8 cellular contexts compared by ENCODE assay signal in genomic region chr17:4986403-4986802, GRCh38. TPM values are rescaled to one million over a fixed set of nuclear protein-coding genes. Genes with fewer than 3 reads are reported as not detected.
A peak's percentile ranks its signal among the peaks of the same experiment; 100 is the strongest.
DNase-seq lines count a peak whose midpoint lies in the region; ATAC-seq and TF ChIP-seq lines count a peak whose summit lies in the region.

No MANE protein-coding gene starts in this region.

- H3K4me1 Mint-ChIP-seq in GM23338: peaks cover 26% of the 10 kb centered on the region
- peaks cover 38% of the 10 kb centered on the region for H3K4me1 Mint-ChIP-seq in T-helper 17 cell

- peaks cover 11% of the 10 kb centered on the region; the same call in 1 of the 2 replicates for H3F3A ChIP-seq in GM23338 (replicated peaks; ENCODE audit: low read depth)

- H2AFZ ChIP-seq in GM23338: no peak overlapping the region

- H3K9me3 ChIP-seq in T-helper 17 cell (ENCODE audit: control insufficient read depth, low read length, poor library complexity, severe bottlenecking): no peaks in the 10 kb centered on the region

- H3K4me3 ChIP-seq in GM23338 (peak overlapping the region; percentile 87), fibroblast of pulmonary artery (replicated peaks; ENCODE audit: low read depth, low read length) (peak overlapping the region; percentile 81), skeletal muscle cell (ENCODE audit: low read depth, low read length) (peak overlapping the region; percentile 86)

- H3K4me1 ChIP-seq in GM23338 (ENCODE audit: insufficient read depth): peaks cover 15% of the 10 kb centered on the region

- no peaks in the 10 kb centered on the region for H3K9me2 ChIP-seq in GM23338 (ENCODE audit: insufficient read depth)

- H3K4me2 ChIP-seq in GM23338: peak overlapping the region; percentile 97

- H3K27me3 Mint-ChIP-seq in GM23338 (ENCODE audit: insufficient read depth, low read depth, poor library complexity): peaks cover 34% of the 10 kb centered on the region
- H3K27me3 Mint-ChIP-seq in T-helper 17 cell: no peaks in the 10 kb centered on the region

- no peaks in the 10 kb centered on the region for H3K36me3 ChIP-seq in GM23338 (ENCODE audit: insufficient read depth)

- H3K27me3 ChIP-seq in GM23338 (ENCODE audit: insufficient read depth): 0 out of 2 replicates have a peak, but pooled peaks cover 8% of the 10 kb centered on the region

- H3K36me3 Mint-ChIP-seq in GM23338 (ENCODE audit: low read depth): peaks cover 7% of the 10 kb centered on the region; the same call in 2 of the 3 replicates
- peaks cover 7% of the 10 kb centered on the region for H3K36me3 Mint-ChIP-seq in T-helper 17 cell (ENCODE audit: low read depth)

- H3K79me2 ChIP-seq in GM23338 (replicated peaks; ENCODE audit: insufficient read depth): no peaks in the 10 kb centered on the region

- no peaks in the 10 kb centered on the region for H4K20me1 ChIP-seq in GM23338 (replicated peaks; ENCODE audit: insufficient read depth)

- no peak for TF ChIP-seq CTCF in GM23338 (conservative IDR thresholded peaks at IDR 0.05; ENCODE audit: low read depth in 2 of 2)
- no peak for TF ChIP-seq CTCF in fibroblast of pulmonary artery (IDR thresholded peaks at IDR 0.05; ENCODE audit: low read length, missing control alignments)

- peak; percentile 18 for DNase-seq in GM23338 (ENCODE audit: low spot score)
- no peak for DNase-seq in T-helper 17 cell
- DNase-seq in fibroblast of pulmonary artery (ENCODE audit: low read depth): no peak
- DNase-seq in skeletal muscle cell (ENCODE audit: low read depth): no peak
- DNase-seq in effector CD4-positive, alpha-beta T cell: no peak
- no peak for DNase-seq in NCI-H748 treated with DMSO at 0.1 percent for 48 hours (lab: John Stamatoyannopoulos, UW)

- peak overlapping the region; percentile 84 for H3K4me3 Mint-ChIP-seq in GM23338
- peak overlapping the region; percentile 93 for H3K4me3 Mint-ChIP-seq in T-helper 17 cell

- H3K27ac Mint-ChIP-seq in GM23338 (no peak overlapping the region), T-helper 17 cell (peak overlapping the region; percentile 94)

- no peaks in the 10 kb centered on the region; the same call in 2 of the 3 replicates for H3K9me3 Mint-ChIP-seq in GM23338

- no peak overlapping the region for H3K27ac ChIP-seq in GM23338 (ENCODE audit: low read depth)

- no peak for ATAC-seq in GM23338
- no peak for ATAC-seq in T-helper 17 cell
- no peak for ATAC-seq in GM21381 (IDR thresholded peaks at IDR 0.05; ENCODE audit: unreplicated experiment)
- no peak for ATAC-seq in GM19397 (IDR thresholded peaks at IDR 0.05; ENCODE audit: unreplicated experiment)

TF ChIP-seq in GM23338, 12 proteins besides CTCF, POLR2A, EP300 and RAD21 (continues in another document):
- TF ChIP-seq EZH2phosphoT487 (IDR thresholded peaks at IDR 0.05; ENCODE audit: unreplicated experiment) (no peak), REST (IDR thresholded peaks at IDR 0.05; ENCODE audit: unreplicated experiment) (no peak), POLR2AphosphoS5 (IDR thresholded peaks at IDR 0.05; ENCODE audit: low read depth) (no peak), EZH2 (IDR thresholded peaks at IDR 0.05; ENCODE audit: low read depth, unreplicated experiment) (no peak), ETS1 (IDR thresholded peaks at IDR 0.05) (no peak), ZNF331 (CRISPR knock-in tag; IDR thresholded peaks at IDR 0.05; ENCODE audit: low read depth) (no peak), JUNB (IDR thresholded peaks at IDR 0.05; ENCODE audit: unreplicated experiment) (no peak), ZNF114 (CRISPR knock-in tag; IDR thresholded peaks at IDR 0.05) (no peak), STAT1 (IDR thresholded peaks at IDR 0.05; ENCODE audit: unreplicated experiment) (no peak)

RNA-seq across cellular contexts. Expression of gene CAMTA2, which starts 1.1 kb away (rescaled TPM):
- 3.3 and 4.4 TPM in 2 replicates for total RNA-seq in GM23338 (2014; rRNA removed; shearing (Covaris generic))
- 8.7 and 10.1 TPM in 2 replicates for polyA plus RNA-seq in GM23338 (2016; fragmentation: Nextera tagmentation; extraction: Ambion mirVana)
- 10 to 100 TPM; 59.9 to 63.5 TPM for total RNA-seq in T-helper 17 cell

RNA-seq across cellular contexts. Expression of gene INCA1, which starts 10.9 kb away (rescaled TPM):
- total RNA-seq in GM23338 (2014; rRNA removed; shearing (Covaris generic)): 2.1 TPM in 1 of 2 replicates, not detected in the other
- polyA plus RNA-seq in GM23338 (2016; fragmentation: Nextera tagmentation; extraction: Ambion mirVana): 1.1 and 1.3 TPM in 2 replicates
- total RNA-seq in T-helper 17 cell: not detected

RNA-seq across cellular contexts. Expression of gene KIF1C, which starts 11.3 kb away (rescaled TPM):
- total RNA-seq in GM23338 (2014; rRNA removed; shearing (Covaris generic)): 56.4 and 61.4 TPM in 2 replicates
- 13.5 and 16.8 TPM in 2 replicates for polyA plus RNA-seq in GM23338 (2016; fragmentation: Nextera tagmentation; extraction: Ambion mirVana)
- total RNA-seq in T-helper 17 cell: 10 to 100 TPM; 15.4 to 19.3 TPM

RNA-seq across cellular contexts. Expression of gene SPAG7, which starts 18.8 kb away (rescaled TPM):
- total RNA-seq in GM23338 (2014; rRNA removed; shearing (Covaris generic)): 77.9 and 85.3 TPM in 2 replicates
- polyA plus RNA-seq in GM23338 (2016; fragmentation: Nextera tagmentation; extraction: Ambion mirVana): 226 and 242 TPM in 2 replicates
- total RNA-seq in T-helper 17 cell: 10 to 100 TPM; 39.0 to 48.4 TPM

RNA-seq across cellular contexts. Expression of gene ENO3, which starts 35.5 kb away (rescaled TPM):
- 8.9 and 12.1 TPM in 2 replicates for total RNA-seq in GM23338 (2014; rRNA removed; shearing (Covaris generic))
- 19.6 and 25.5 TPM in 2 replicates for polyA plus RNA-seq in GM23338 (2016; fragmentation: Nextera tagmentation; extraction: Ambion mirVana)
- 10 to 100 TPM; 17.2 to 17.6 TPM for total RNA-seq in T-helper 17 cell

Comparison
In these comparisons a context has a peak if more than half of its experiments do, and no peak if none do; other contexts are left out.
1. RNA of gene CAMTA2, which starts 1.1 kb away (total RNA-seq): 59.9 to 63.5 TPM in T-helper 17 cell; 3.3 to 4.4 TPM in GM23338; every median in the first group is over 10 times any median in the second.
2. Peak in every context shown above with its lines, with median percentiles within 50 percentile points of each other: H3K4me3 ChIP-seq.